11 cellular contexts compared by ENCODE assay signal in the genomic region with DNA sequence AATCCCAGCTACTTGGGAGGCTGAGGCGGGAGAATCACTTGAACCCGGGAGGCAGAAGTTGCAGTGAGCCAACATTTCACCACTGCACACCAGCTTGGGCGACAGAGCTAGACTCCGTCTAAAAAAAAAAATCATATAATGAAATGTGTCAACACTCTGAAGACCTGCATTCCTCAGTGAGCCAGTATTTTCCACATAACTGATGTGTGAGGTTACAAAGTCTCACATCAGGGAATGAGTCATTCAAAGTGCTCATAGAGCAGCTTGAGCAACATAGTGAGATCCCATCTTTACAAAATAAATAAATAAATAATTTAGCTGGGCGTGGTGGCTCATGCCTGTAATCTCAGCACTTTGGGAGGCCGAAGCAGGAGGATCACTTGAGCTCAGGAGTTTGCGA.
A peak's percentile ranks its signal among the peaks of the same experiment; 100 is the strongest.
DNase-seq lines count a peak whose midpoint lies in the region; ATAC-seq and TF ChIP-seq lines count a peak whose summit lies in the region.
"Had no signal": no experiment of that assay in that cellular context is flagged by ENCODE, and none has a peak within 500 bp of the region (broad histone marks: within the 10 kb centered on the region; RNA-seq: fewer than 3 reads in every experiment).

No MANE protein-coding gene starts in this region.

- no peaks in the 10 kb centered on the region for H3K79me2 ChIP-seq in fibroblast of lung (ENCODE audit: control insufficient read depth, insufficient read depth, low read length)

- DNase-seq in activated T-cell treated with anti-CD3 and anti-CD28 coated beads, Interleukin-2, amount 50 U/mL, for 4 hours: no peak
- DNase-seq in activated T-cell treated with anti-CD3 and anti-CD28 coated beads, Interleukin-2, amount 50 U/mL, for 48 hours: no peak
- DNase-seq in RKO (ENCODE audit: low spot score): peak; percentile 75
- DNase-seq in fibroblast of lung (ENCODE audit: low read depth in 2 of 2): peak; percentile 57 to 84
- DNase-seq in stomach: no peak
- DNase-seq in NCI-H146 treated with DMSO at 0.1 percent for 48 hours (lab: John Stamatoyannopoulos, UW; ENCODE audit: unreplicated experiment): no peak
- DNase-seq: NCI-H2227 treated with DMSO at 0.1 percent for 48 hours, SJCRH30 had no signal

- no peaks in the 10 kb centered on the region for H3K4me1 ChIP-seq in fibroblast of lung (ENCODE audit: control insufficient read depth, extremely low read depth, insufficient read depth, low read length)
- H3K4me1 ChIP-seq in stomach: peaks cover 32 to 67% (median 45%) of the 10 kb centered on the region in 4 donors
- H3K4me1 ChIP-seq: SJCRH30 had no signal

- no peaks in the 10 kb centered on the region for H3K36me3 Mint-ChIP-seq in activated T-cell treated with anti-CD3 and anti-CD28 coated beads, Interleukin-2, amount 50 U/mL, for 4 hours (ENCODE audit: insufficient read depth)

- H3K4me3 ChIP-seq in fibroblast of lung (replicated peaks in 1 of 4; ENCODE audit: control extremely low read depth in 1 of 4, insufficient read depth in 1 of 4, low read depth in 3 of 4, low read length in 4 of 4): no peak overlapping the region
- H3K4me3 ChIP-seq in stomach: no peak overlapping the region
- H3K4me3 ChIP-seq: BLaER1 treated with 17β-estradiol and CSF1 and Interleukin-3, amounts not matched to agents 10 nM and 100 nM; SJCRH30 had no signal

- H3K36me3 ChIP-seq in fibroblast of lung (ENCODE audit: control insufficient read depth, insufficient read depth, low read length) (no peaks in the 10 kb centered on the region), stomach (no peaks in the 10 kb centered on the region)
- H3K36me3 ChIP-seq: BLaER1 treated with 17β-estradiol and CSF1 and Interleukin-3, amounts not matched to agents 10 nM and 100 nM; SJCRH30 had no signal

- H3K9ac ChIP-seq in fibroblast of lung (ENCODE audit: insufficient read depth, low read length): no peak overlapping the region
- H3K9ac ChIP-seq: BLaER1 treated with 17β-estradiol and CSF1 and Interleukin-3, amounts not matched to agents 10 nM and 100 nM had no signal

- no peak overlapping the region for H2AFZ ChIP-seq in fibroblast of lung (ENCODE audit: low read length)

- TF ChIP-seq EP300 in stomach (IDR thresholded peaks at IDR 0.05): no peak

- peak; percentile 28 to 62 for ATAC-seq in activated T-cell treated with anti-CD3 and anti-CD28 coated beads, Interleukin-2, amount 50 U/mL, for 4 hours
- no peak for ATAC-seq in GM21367 (IDR thresholded peaks at IDR 0.05; ENCODE audit: unreplicated experiment)
- no peak for ATAC-seq in HG02981 (IDR thresholded peaks at IDR 0.05; ENCODE audit: unreplicated experiment)

- no peaks in the 10 kb centered on the region for H4K20me1 ChIP-seq in fibroblast of lung (ENCODE audit: control insufficient read depth, extremely low read depth, insufficient read depth, low read length)
- H4K20me1 ChIP-seq: BLaER1 treated with 17β-estradiol and CSF1 and Interleukin-3, amounts not matched to agents 10 nM and 100 nM had no signal

- no peaks in the 10 kb centered on the region for H3K9me3 ChIP-seq in fibroblast of lung (ENCODE audit: control insufficient read depth, insufficient read depth, low read depth, low read length)
- no peaks in the 10 kb centered on the region for H3K9me3 ChIP-seq in stomach
- H3K9me3 ChIP-seq: BLaER1 treated with 17β-estradiol and CSF1 and Interleukin-3, amounts not matched to agents 10 nM and 100 nM; SJCRH30 had no signal

- H3K9me3 Mint-ChIP-seq in activated T-cell treated with anti-CD3 and anti-CD28 coated beads, Interleukin-2, amount 50 U/mL, for 4 hours: no peaks in the 10 kb centered on the region

- H3K27ac ChIP-seq in fibroblast of lung (ENCODE audit: insufficient read depth, low read length) (no peak overlapping the region), stomach (peak overlapping the region; percentile 1 to 64 (median 29))
- H3K27ac ChIP-seq: BLaER1 treated with 17β-estradiol and CSF1 and Interleukin-3, amounts not matched to agents 10 nM and 100 nM; SJCRH30 had no signal

- peaks cover 2% of the 10 kb centered on the region for H3K4me1 Mint-ChIP-seq in activated T-cell treated with anti-CD3 and anti-CD28 coated beads, Interleukin-2, amount 50 U/mL, for 4 hours (ENCODE audit: low read depth)

- 66 to 81% (median 77%) methylated on average over 7 of the region's 7 CpGs for WGBS in stomach, 5 donors

- no peak overlapping the region for H3K4me3 Mint-ChIP-seq in activated T-cell treated with anti-CD3 and anti-CD28 coated beads, Interleukin-2, amount 50 U/mL, for 4 hours

- H3K4me2 ChIP-seq in fibroblast of lung (ENCODE audit: extremely low read depth, insufficient read depth, low read length): no peak overlapping the region
- H3K4me2 ChIP-seq: BLaER1 treated with 17β-estradiol and CSF1 and Interleukin-3, amounts not matched to agents 10 nM and 100 nM had no signal

- no peaks in the 10 kb centered on the region for H3K27me3 ChIP-seq in fibroblast of lung (ENCODE audit: control insufficient read depth, insufficient read depth, low read length)
- no peaks in the 10 kb centered on the region for H3K27me3 ChIP-seq in stomach
- H3K27me3 ChIP-seq: BLaER1 treated with 17β-estradiol and CSF1 and Interleukin-3, amounts not matched to agents 10 nM and 100 nM had no signal

- H3K27me3 Mint-ChIP-seq in activated T-cell treated with anti-CD3 and anti-CD28 coated beads, Interleukin-2, amount 50 U/mL, for 4 hours (ENCODE audit: low read depth): peaks cover 4% of the 10 kb centered on the region

- no peak for TF ChIP-seq CTCF in fibroblast of lung (conservative IDR thresholded peaks at IDR 0.05 in 1 of 2, IDR thresholded peaks at IDR 0.05 in 1 of 2; ENCODE audit: low read depth in 1 of 2, low read length in 2 of 2)
- TF ChIP-seq CTCF in stomach (IDR thresholded peaks at IDR 0.05): no peak

- intact Hi-C loops in stomach (cut with DNase I; ENCODE audit: low total_unique reads): no loop called here

- no peak for TF ChIP-seq POLR2A in stomach (IDR thresholded peaks at IDR 0.05)

Comparison
In these comparisons a context has a peak if more than half of its experiments do, and no peak if none do; other contexts are left out.
1. ATAC-seq: peak in activated T-cell treated with anti-CD3 and anti-CD28 coated beads, Interleukin-2, amount 50 U/mL, for 4 hours (2 of 2); none in GM21367 (single experiment) and HG02981 (single experiment).
2. DNase-seq: peak in RKO (single experiment) and fibroblast of lung (2 of 2); none in activated T-cell treated with anti-CD3 and anti-CD28 coated beads, Interleukin-2, amount 50 U/mL, for 4 hours (single experiment), activated T-cell treated with anti-CD3 and anti-CD28 coated beads, Interleukin-2, amount 50 U/mL, for 48 hours (0 of 2), stomach (single experiment) and NCI-H146 treated with DMSO at 0.1 percent for 48 hours (single experiment).